In the genomic region with DNA sequence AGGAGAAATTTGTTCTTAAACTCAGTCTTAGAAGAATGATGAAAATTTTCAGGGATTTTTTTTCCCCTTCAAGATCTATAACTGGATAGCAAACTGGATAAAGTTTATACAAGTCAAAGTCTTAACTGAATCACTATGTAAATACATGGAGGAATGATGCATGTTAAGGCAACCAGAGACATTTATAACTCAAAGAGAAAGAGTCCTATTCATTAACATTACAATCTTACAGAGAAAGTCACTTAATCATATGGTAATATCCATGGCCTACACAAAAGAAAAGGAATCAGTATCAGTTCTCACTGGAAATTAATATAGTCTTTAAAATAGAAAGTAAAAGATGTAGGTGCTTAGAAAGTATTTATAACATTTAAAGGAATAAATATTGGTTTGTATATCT, we compare ENCODE assay signal across 19 cellular contexts.
"Had no signal": no experiment of that assay in that cellular context is flagged by ENCODE, and none has a peak within 500 bp of the region (broad histone marks: within the 10 kb centered on the region; RNA-seq: fewer than 3 reads in every experiment).

No MANE protein-coding gene starts in this region.

- H3K4me3 ChIP-seq: dorsolateral prefrontal cortex, heart left ventricle, left ventricle myocardium inferior, lower lobe of right lung, neural progenitor cell, pancreas had no signal

- H3K4me1 ChIP-seq: heart left ventricle, left ventricle myocardium inferior, lower lobe of right lung, neural progenitor cell, pancreas had no signal

- H3K9ac ChIP-seq: neural progenitor cell had no signal

- H3K9me3 ChIP-seq: heart left ventricle, left ventricle myocardium inferior, lower lobe of right lung, pancreas had no signal

- FAIRE-seq: frontal cortex, kidney, pancreas, small intestine had no signal

- H3K27me3 ChIP-seq: dorsolateral prefrontal cortex, heart left ventricle, pancreas had no signal

- ATAC-seq: heart left ventricle, left cardiac atrium, lower lobe of right lung, natural killer cell, pancreas, right cardiac atrium had no signal

- H3K36me3 ChIP-seq: heart left ventricle, left ventricle myocardium inferior, lower lobe of right lung, neural progenitor cell, pancreas had no signal

- H3K27ac ChIP-seq: dorsolateral prefrontal cortex, heart left ventricle, left ventricle myocardium inferior, lower lobe of right lung, neural progenitor cell, pancreas had no signal

- H3K4me2 ChIP-seq: neural progenitor cell had no signal

- H2AFZ ChIP-seq: neural progenitor cell had no signal

- DNase-seq: cortex of kidney; dorsolateral prefrontal cortex; effector CD8-positive, alpha-beta T cell; heart left ventricle; hippocampal formation; kidney; left cardiac atrium; left ventricle myocardium inferior; lower lobe of right lung; natural killer cell; nucleus accumbens; pancreas; right cardiac atrium; small intestine; stimulated activated CD4-positive, alpha-beta T cell treated with anti-CD3 and anti-CD28 coated beads, Interleukin-12 subunit alpha, Interleukin-12 subunit beta, amount 100 ng/mL, for 4 hours; stimulated activated naive CD4-positive, alpha-beta T cell; trophoblast cell had no signal
